ENCODE assay signal across 30 cellular contexts in genomic region chr17:36059455-36059854, GRCh38. TPM values are rescaled to one million over a fixed set of nuclear protein-coding genes. Genes with fewer than 3 reads are reported as not detected.
"Had no signal": no experiment of that assay in that cellular context is flagged by ENCODE, and none has a peak within 500 bp of the region (broad histone marks: within the 10 kb centered on the region; RNA-seq: fewer than 3 reads in every experiment).

No MANE protein-coding gene starts in this region.

- H3K4me1 ChIP-seq: gastrocnemius medialis, lower lobe of right lung, psoas muscle, spleen, tibial nerve, upper lobe of left lung had no signal

- FAIRE-seq: colon, keratinocyte, urothelium cell line had no signal

- H3K27me3 ChIP-seq: gastrocnemius medialis, spleen, tibial nerve, upper lobe of left lung had no signal

- H3K27ac ChIP-seq: epithelial cell of prostate, gastrocnemius medialis, lower lobe of right lung, psoas muscle, skin epidermis, spleen, thoracic aorta, tibial nerve, upper lobe of left lung had no signal

- ATAC-seq: esophagus mucosa; gastrocnemius medialis; left ventricle myocardium superior; naive thymus-derived CD8-positive, alpha-beta T cell; psoas muscle; right cardiac atrium; stimulated activated naive B cell treated with anti-CD40 and anti-IgM and Interleukin-4, amounts not matched to agents 10 μg/mL and 1 μg/mL and 100 μg/mL, for 72 hours had no signal

- DNase-seq: effector CD8-positive, alpha-beta T cell; endodermal cell; foreskin fibroblast; gastrocnemius medialis; head of caudate nucleus; left ventricle myocardium superior; lower lobe of right lung; naive thymus-derived CD8-positive, alpha-beta T cell; nephron progenitor cell; nucleus accumbens; posterior cingulate gyrus; psoas muscle; right cardiac atrium; spleen; stimulated activated CD4-positive, alpha-beta T cell treated with anti-CD3 and anti-CD28 coated beads, Interleukin-4, amount 100 ng/mL, for 4 hours; stimulated activated naive B cell treated with anti-CD40 and anti-IgM and Interleukin-4, amounts not matched to agents 10 μg/mL and 1 μg/mL and 100 μg/mL, for 72 hours had no signal

- H3K9me3 ChIP-seq: gastrocnemius medialis, lower lobe of right lung, psoas muscle, spleen, thoracic aorta, tibial nerve, upper lobe of left lung had no signal

- H3K4me3 ChIP-seq: gastrocnemius medialis, lower lobe of right lung, psoas muscle, skin epidermis, spleen, thoracic aorta, tibial nerve, upper lobe of left lung had no signal

- H3K36me3 ChIP-seq: gastrocnemius medialis, lower lobe of right lung, spleen, thoracic aorta, tibial nerve, upper lobe of left lung had no signal

RNA-seq across cellular contexts. Expression of gene CCL18, which starts 4.6 kb away (rescaled TPM):
- total RNA-seq: endodermal cell; glomerular endothelial cell; myocyte; naive thymus-derived CD8-positive, alpha-beta T cell; osteocyte; renal cortical epithelial cell had no signal
- polyA plus RNA-seq: keratinocyte; naive thymus-derived CD8-positive, alpha-beta T cell had no signal

RNA-seq across cellular contexts. Expression of gene CCL3, which starts 30.5 kb away (rescaled TPM):
- total RNA-seq: endodermal cell, esophagus mucosa, glomerular endothelial cell, left ventricle myocardium superior, myocyte, osteocyte, renal cortical epithelial cell had no signal
- polyA plus RNA-seq: keratinocyte had no signal

RNA-seq across cellular contexts. Expression of gene CCL23, which starts 41.7 kb away (rescaled TPM):
- total RNA-seq: endodermal cell; gastrocnemius medialis; glomerular endothelial cell; left ventricle myocardium superior; myocyte; naive thymus-derived CD8-positive, alpha-beta T cell; osteocyte; psoas muscle; renal cortical epithelial cell; thoracic aorta had no signal
- polyA plus RNA-seq: keratinocyte; naive thymus-derived CD8-positive, alpha-beta T cell had no signal

RNA-seq across cellular contexts. Expression of gene CCL4, which starts 44.2 kb away (rescaled TPM):
- total RNA-seq: endodermal cell, esophagus mucosa, glomerular endothelial cell, myocyte, osteocyte, renal cortical epithelial cell had no signal
- polyA plus RNA-seq: keratinocyte had no signal

RNA-seq across cellular contexts. Expression of gene CCL15, which starts 58.1 kb away (rescaled TPM):
- total RNA-seq: endodermal cell; gastrocnemius medialis; glomerular endothelial cell; left ventricle myocardium superior; mesenteric fat pad; myocyte; naive thymus-derived CD8-positive, alpha-beta T cell; osteocyte; psoas muscle; renal cortical epithelial cell; right cardiac atrium; spleen; thoracic aorta; tibial nerve had no signal
- polyA plus RNA-seq: keratinocyte; naive thymus-derived CD8-positive, alpha-beta T cell; psoas muscle; right cardiac atrium had no signal
